ENCODE assay signal across 9 cellular contexts in genomic region chr2:64748561-64748960, GRCh38.
DNase-seq lines count a peak whose midpoint lies in the region; ATAC-seq, FAIRE-seq and TF ChIP-seq lines count a peak whose summit lies in the region.
"Had no signal": no experiment of that assay in that cellular context is flagged by ENCODE, and none has a peak within 500 bp of the region (broad histone marks: within the 10 kb centered on the region; RNA-seq: fewer than 3 reads in every experiment).

No MANE protein-coding gene starts in this region.

- no peaks in the 10 kb centered on the region for H3K27me3 Mint-ChIP-seq in CD14-positive monocyte (ENCODE audit: low read depth in 3 of 3)

- H3K9me3 ChIP-seq in MM.1S (replicated peaks; ENCODE audit: insufficient read depth, low read length), result no peaks in the 10 kb centered on the region
- no peaks in the 10 kb centered on the region for H3K9me3 ChIP-seq in colonic mucosa
- no peaks in the 10 kb centered on the region for H3K9me3 ChIP-seq in neutrophil

- intact Hi-C loops in CD14-positive monocyte (cut with micrococcal nuclease) (no loop called here), colonic mucosa (cut with DNase I) (no loop called here)

- H3K9ac ChIP-seq in MM.1S (ENCODE audit: low read length) (peak overlapping the region; percentile 82; the same call in 1 of the 2 replicates), colonic mucosa (ENCODE audit: low read depth in 2 of 2, low read length in 2 of 2) (no peak overlapping the region)

- peaks cover 2 to 3% of the 10 kb centered on the region in 2 donors for H3K36me3 Mint-ChIP-seq in CD14-positive monocyte

- H3K9me2 ChIP-seq in MM.1S (replicated peaks; ENCODE audit: insufficient read depth, low read length), result no peaks in the 10 kb centered on the region

- H3K79me2 ChIP-seq in MM.1S (ENCODE audit: low read length), result peaks cover 30% of the 10 kb centered on the region

- peak overlapping the region in 5 of 7 donors; percentile 20 to 79 (median 59) for H3K27ac Mint-ChIP-seq in CD14-positive monocyte

- H3K27ac ChIP-seq in MM.1S (ENCODE audit: low read length) (peak overlapping the region; percentile 85; the same call in 1 of the 2 replicates), colonic mucosa (peak overlapping the region; percentile 95), neutrophil (peak overlapping the region; percentile 95)

- H3K4me1 ChIP-seq in MM.1S (ENCODE audit: low read length) (peaks cover 13% of the 10 kb centered on the region), colonic mucosa (peaks cover 8% of the 10 kb centered on the region), neutrophil (ENCODE audit: control insufficient read depth in 1 of 2, insufficient read depth in 1 of 2, low read depth in 1 of 2, low read length in 1 of 2) (peaks cover 14 to 16% of the 10 kb centered on the region in 2 experiments)

- H3K36me3 ChIP-seq in MM.1S (replicated peaks; ENCODE audit: insufficient read depth, low read length), result no peaks in the 10 kb centered on the region
- no peaks in the 10 kb centered on the region for H3K36me3 ChIP-seq in colonic mucosa
- H3K36me3 ChIP-seq in neutrophil, result peaks cover 3% of the 10 kb centered on the region

- H2AFZ ChIP-seq in MM.1S (ENCODE audit: low read length), result peak overlapping the region; percentile 19

- H3K4me3 ChIP-seq in MM.1S (ENCODE audit: low read length) (peak overlapping the region; percentile 94), colonic mucosa (no peak overlapping the region), neutrophil (ENCODE audit: low read depth in 1 of 2, low read length in 1 of 2) (no peak overlapping the region)

- H3K4me3 Mint-ChIP-seq in CD14-positive monocyte, result peak overlapping the region in 1 of 2 donors; percentile 43

- H3K4me1 Mint-ChIP-seq in CD14-positive monocyte, result peaks cover 28% of the 10 kb centered on the region

- no peaks in the 10 kb centered on the region for H4K20me1 ChIP-seq in MM.1S (ENCODE audit: insufficient read depth, low read length)

- no peak for ATAC-seq in GM21423 (IDR thresholded peaks at IDR 0.05; ENCODE audit: unreplicated experiment)

- no peak for FAIRE-seq in frontal cortex (lab: Jason Lieb, UNC)

- TF ChIP-seq CTCF in CD14-positive monocyte (IDR thresholded peaks at IDR 0.05), result no peak
- no peak for TF ChIP-seq CTCF in MM.1S (IDR thresholded peaks at IDR 0.05; ENCODE audit: low read length)
- no peak for TF ChIP-seq CTCF in colonic mucosa (IDR thresholded peaks at IDR 0.05)
- TF ChIP-seq CTCF in neutrophil (IDR thresholded peaks at IDR 0.05), result no peak

- H3K4me2 ChIP-seq in MM.1S (ENCODE audit: low read depth, low read length), result peak overlapping the region; percentile 92

- peaks cover 33% of the 10 kb centered on the region for H3F3A ChIP-seq in MM.1S (ENCODE audit: insufficient read depth, low read length)

- DNase-seq in CD14-positive monocyte (ENCODE audit: low spot score), result no peak
- DNase-seq in MM.1S, result peak; percentile 28
- no peak for DNase-seq in colonic mucosa
- no peak for DNase-seq in T-helper 9 cell
- DNase-seq in frontal cortex (ENCODE audit: low spot score in 2 of 2), result no peak
- no peak for DNase-seq in effector CD4-positive, alpha-beta T cell
- DNase-seq: NCI-H1417 had no signal

- H3K27me3 ChIP-seq in MM.1S (replicated peaks; ENCODE audit: insufficient read depth, low read length) (no peaks in the 10 kb centered on the region), colonic mucosa (no peaks in the 10 kb centered on the region), neutrophil (no peaks in the 10 kb centered on the region)

- no peaks in the 10 kb centered on the region for H3K9me3 Mint-ChIP-seq in CD14-positive monocyte
